22 cellular contexts compared by ENCODE assay signal in genomic region chr3:18477620-18478019, GRCh38.
"Had no signal": no experiment of that assay in that cellular context is flagged by ENCODE, and none has a peak within 500 bp of the region (broad histone marks: within the 10 kb centered on the region; RNA-seq: fewer than 3 reads in every experiment).

No MANE protein-coding gene starts in this region.

- H3K27me3 ChIP-seq: esophagus muscularis mucosa, foreskin keratinocyte, gastrocnemius medialis, left lung had no signal

- H3K36me3 ChIP-seq: esophagus muscularis mucosa, gastrocnemius medialis, heart right ventricle, left lung, lower lobe of right lung had no signal

- H3K9me3 Mint-ChIP-seq: dendritic cell treated with granulocyte-macrophage colony-stimulating factor and Interleukin-4, amounts not matched to agents 40 ng/mL and 50 ng/mL, for 4 days; effector memory CD8-positive, alpha-beta T cell; endodermal cell had no signal

- H3K27ac Mint-ChIP-seq: dendritic cell treated with granulocyte-macrophage colony-stimulating factor and Interleukin-4, amounts not matched to agents 40 ng/mL and 50 ng/mL, for 4 days; effector memory CD8-positive, alpha-beta T cell; endodermal cell; mesothelial cell of epicardium had no signal

- H3K4me3 Mint-ChIP-seq: dendritic cell treated with granulocyte-macrophage colony-stimulating factor and Interleukin-4, amounts not matched to agents 40 ng/mL and 50 ng/mL, for 4 days; effector memory CD8-positive, alpha-beta T cell; endodermal cell; mesothelial cell of epicardium; naive B cell had no signal

- ATAC-seq: effector memory CD8-positive, alpha-beta T cell; foreskin keratinocyte; gastrocnemius medialis; heart right ventricle; left cardiac atrium; left lung; left ventricle myocardium superior; lower lobe of right lung; mucosa of descending colon had no signal

- H3K9me3 ChIP-seq: esophagus muscularis mucosa, gastrocnemius medialis, heart right ventricle, left lung, lower lobe of right lung, mucosa of descending colon had no signal

- H3K27me3 Mint-ChIP-seq: dendritic cell treated with granulocyte-macrophage colony-stimulating factor and Interleukin-4, amounts not matched to agents 40 ng/mL and 50 ng/mL, for 4 days; effector memory CD8-positive, alpha-beta T cell; naive B cell had no signal

- H3K4me1 ChIP-seq: esophagus muscularis mucosa, foreskin keratinocyte, gastrocnemius medialis, heart right ventricle, left lung, lower lobe of right lung had no signal

- FAIRE-seq: endothelial cell of umbilical vein had no signal

- H3K27ac ChIP-seq: esophagus muscularis mucosa, foreskin keratinocyte, gastrocnemius medialis, heart right ventricle, left lung, lower lobe of right lung had no signal

- H3K4me3 ChIP-seq: esophagus muscularis mucosa, gastrocnemius medialis, heart right ventricle, left lung, lower lobe of right lung, mucosa of descending colon had no signal

- DNase-seq: cortex of kidney; effector CD8-positive, alpha-beta T cell; effector memory CD8-positive, alpha-beta T cell; endodermal cell; foreskin keratinocyte; gastrocnemius medialis; glutamatergic neuron; head of caudate nucleus; heart right ventricle; hippocampal formation; islet precursor cell; left cardiac atrium; left lung; left ventricle myocardium superior; lower lobe of right lung; mesenchymal stem cell; mucosa of descending colon; naive B cell had no signal
